Comparison of ENCODE assay signal across 2 cellular contexts in the genomic region with DNA sequence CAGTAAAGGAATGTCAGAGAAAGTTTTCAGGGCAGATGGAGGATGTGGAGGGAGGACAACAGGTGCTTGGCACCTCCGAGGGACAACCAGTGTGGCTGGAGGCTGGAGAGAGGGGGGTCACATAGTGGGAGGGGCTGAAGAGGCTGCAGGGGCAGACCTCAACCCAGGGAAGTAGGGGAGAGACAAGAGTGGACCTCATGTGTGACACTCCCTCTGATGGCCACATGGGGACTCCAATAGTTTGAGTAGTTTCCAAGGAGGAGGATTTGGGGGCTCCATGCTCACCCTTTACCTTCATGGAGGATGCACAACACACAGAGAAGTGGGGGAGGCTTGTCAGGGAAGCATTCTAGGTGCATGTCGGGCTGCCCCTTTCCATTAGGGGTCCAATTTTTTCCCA.
TF ChIP-seq lines count a peak whose summit lies in the region.

No MANE protein-coding gene starts in this region.

TF ChIP-seq in Ishikawa, 13 proteins besides CTCF, POLR2A, EP300 and RAD21:
- TF ChIP-seq, protein P1, sequence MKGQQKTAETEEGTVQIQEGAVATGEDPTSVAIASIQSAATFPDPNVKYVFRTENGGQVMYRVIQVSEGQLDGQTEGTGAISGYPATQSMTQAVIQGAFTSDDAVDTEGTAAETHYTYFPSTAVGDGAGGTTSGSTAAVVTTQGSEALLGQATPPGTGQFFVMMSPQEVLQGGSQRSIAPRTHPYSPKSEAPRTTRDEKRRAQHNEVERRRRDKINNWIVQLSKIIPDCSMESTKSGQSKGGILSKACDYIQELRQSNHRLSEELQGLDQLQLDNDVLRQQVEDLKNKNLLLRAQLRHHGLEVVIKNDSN (IDR thresholded peaks at IDR 0.05): no peak
- TF ChIP-seq, protein P2, sequence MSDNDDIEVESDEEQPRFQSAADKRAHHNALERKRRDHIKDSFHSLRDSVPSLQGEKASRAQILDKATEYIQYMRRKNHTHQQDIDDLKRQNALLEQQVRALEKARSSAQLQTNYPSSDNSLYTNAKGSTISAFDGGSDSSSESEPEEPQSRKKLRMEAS (IDR thresholded peaks at IDR 0.05): no peak
- no peak for TF ChIP-seq FOXM1 (IDR thresholded peaks at IDR 0.05; ENCODE audit: borderline replicate concordance, low read depth)
- TF ChIP-seq YY1 (IDR thresholded peaks at IDR 0.05; ENCODE audit: low read depth): no peak
- no peak for TF ChIP-seq CREB1 (IDR thresholded peaks at IDR 0.05; ENCODE audit: low read depth)
- no peak for TF ChIP-seq TAF1 (IDR thresholded peaks at IDR 0.05; ENCODE audit: low read depth)
- TF ChIP-seq ZBTB7A (IDR thresholded peaks at IDR 0.05; ENCODE audit: low read depth): no peak
- no peak for TF ChIP-seq TEAD4 (IDR thresholded peaks at IDR 0.05)
- TF ChIP-seq TCF12 (IDR thresholded peaks at IDR 0.05; ENCODE audit: low read depth): no peak
- TF ChIP-seq, protein P3, sequence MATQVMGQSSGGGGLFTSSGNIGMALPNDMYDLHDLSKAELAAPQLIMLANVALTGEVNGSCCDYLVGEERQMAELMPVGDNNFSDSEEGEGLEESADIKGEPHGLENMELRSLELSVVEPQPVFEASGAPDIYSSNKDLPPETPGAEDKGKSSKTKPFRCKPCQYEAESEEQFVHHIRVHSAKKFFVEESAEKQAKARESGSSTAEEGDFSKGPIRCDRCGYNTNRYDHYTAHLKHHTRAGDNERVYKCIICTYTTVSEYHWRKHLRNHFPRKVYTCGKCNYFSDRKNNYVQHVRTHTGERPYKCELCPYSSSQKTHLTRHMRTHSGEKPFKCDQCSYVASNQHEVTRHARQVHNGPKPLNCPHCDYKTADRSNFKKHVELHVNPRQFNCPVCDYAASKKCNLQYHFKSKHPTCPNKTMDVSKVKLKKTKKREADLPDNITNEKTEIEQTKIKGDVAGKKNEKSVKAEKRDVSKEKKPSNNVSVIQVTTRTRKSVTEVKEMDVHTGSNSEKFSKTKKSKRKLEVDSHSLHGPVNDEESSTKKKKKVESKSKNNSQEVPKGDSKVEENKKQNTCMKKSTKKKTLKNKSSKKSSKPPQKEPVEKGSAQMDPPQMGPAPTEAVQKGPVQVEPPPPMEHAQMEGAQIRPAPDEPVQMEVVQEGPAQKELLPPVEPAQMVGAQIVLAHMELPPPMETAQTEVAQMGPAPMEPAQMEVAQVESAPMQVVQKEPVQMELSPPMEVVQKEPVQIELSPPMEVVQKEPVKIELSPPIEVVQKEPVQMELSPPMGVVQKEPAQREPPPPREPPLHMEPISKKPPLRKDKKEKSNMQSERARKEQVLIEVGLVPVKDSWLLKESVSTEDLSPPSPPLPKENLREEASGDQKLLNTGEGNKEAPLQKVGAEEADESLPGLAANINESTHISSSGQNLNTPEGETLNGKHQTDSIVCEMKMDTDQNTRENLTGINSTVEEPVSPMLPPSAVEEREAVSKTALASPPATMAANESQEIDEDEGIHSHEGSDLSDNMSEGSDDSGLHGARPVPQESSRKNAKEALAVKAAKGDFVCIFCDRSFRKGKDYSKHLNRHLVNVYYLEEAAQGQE (IDR thresholded peaks at IDR 0.05; ENCODE audit: low read depth): no peak
- TF ChIP-seq EGR1 (IDR thresholded peaks at IDR 0.05): no peak
- no peak for TF ChIP-seq NFIC (IDR thresholded peaks at IDR 0.05)
- no peak for TF ChIP-seq CEBPB (IDR thresholded peaks at IDR 0.05)

TF ChIP-seq in H1, 55 proteins besides CTCF, POLR2A, EP300 and RAD21:
- TF ChIP-seq KDM5A (IDR thresholded peaks at IDR 0.05; ENCODE audit: low read length): no peak
- TF ChIP-seq RBBP5 (IDR thresholded peaks at IDR 0.05; ENCODE audit: borderline replicate concordance, low read depth, low read length): no peak
- TF ChIP-seq KDM4A (IDR thresholded peaks at IDR 0.05; ENCODE audit: low read depth, low read length, severe bottlenecking): no peak
- no peak for TF ChIP-seq NANOG (IDR thresholded peaks at IDR 0.05; ENCODE audit: insufficient read depth, low read depth, low read length, poor library complexity, severe bottlenecking)
- no peak for TF ChIP-seq TBP (IDR thresholded peaks at IDR 0.05; ENCODE audit: low read depth, low read length)
- TF ChIP-seq CREB1 (IDR thresholded peaks at IDR 0.05): no peak
- no peak for TF ChIP-seq CBX5 (IDR thresholded peaks at IDR 0.05; ENCODE audit: low read depth, low read length)
- TF ChIP-seq KDM1A (IDR thresholded peaks at IDR 0.05; ENCODE audit: borderline replicate concordance, low read length): no peak
